ENCODE assay signal across 8 cellular contexts in genomic region chr9:89498845-89499480, GRCh38. TPM values are rescaled to one million over a fixed set of nuclear protein-coding genes. Genes with fewer than 3 reads are reported as not detected.
DNase-seq lines count a peak whose midpoint lies in the region; ATAC-seq and FAIRE-seq lines count a peak whose summit lies in the region.
"Had no signal": no experiment of that assay in that cellular context is flagged by ENCODE, and none has a peak within 500 bp of the region (broad histone marks: within the 10 kb centered on the region; RNA-seq: fewer than 3 reads in every experiment).

No MANE protein-coding gene starts in this region.

- H3K27me3 Mint-ChIP-seq in IgD-negative memory B cell = no peaks in the 10 kb centered on the region

- peaks cover 2% of the 10 kb centered on the region in 2 donors for H3K4me1 ChIP-seq in small intestine (ENCODE audit: control insufficient read depth in 2 of 2, insufficient read depth in 1 of 2, low read depth in 1 of 2, low read length in 1 of 2)

- H3K27ac ChIP-seq in small intestine (ENCODE audit: low read depth in 1 of 2, low read length in 1 of 2) = peak overlapping the region; percentile 24 to 70

- DNase-seq in activated naive CD4-positive, alpha-beta T cell treated with anti-CD3 and anti-CD28 coated beads, Interleukin-2, amount 50 U/mL, for 72 hours (ENCODE audit: low spot score in 2 of 2) = no peak
- DNase-seq in small intestine (peak; percentile 39), SHP77 treated with DMSO at 0.1 percent for 48 hours (lab: John Stamatoyannopoulos, UW) (no peak)

- H3K9me3 ChIP-seq in small intestine (ENCODE audit: control insufficient read depth, low read depth) = no peaks in the 10 kb centered on the region

- peak overlapping the region; percentile 65 to 93 (median 90) for H3K27ac Mint-ChIP-seq in IgD-negative memory B cell
- H3K27ac Mint-ChIP-seq in activated naive CD4-positive, alpha-beta T cell treated with anti-CD3 and anti-CD28 coated beads, Interleukin-2, amount 50 U/mL, for 72 hours = peak overlapping the region; percentile 83 to 87

- H3K4me3 Mint-ChIP-seq in IgD-negative memory B cell = peak overlapping the region; percentile 85 to 93 (median 91)

- H3K9me3 Mint-ChIP-seq in IgD-negative memory B cell = no peaks in the 10 kb centered on the region
- no peaks in the 10 kb centered on the region for H3K9me3 Mint-ChIP-seq in activated naive CD4-positive, alpha-beta T cell treated with anti-CD3 and anti-CD28 coated beads, Interleukin-2, amount 50 U/mL, for 72 hours

- no peaks in the 10 kb centered on the region for H3K36me3 ChIP-seq in small intestine (ENCODE audit: control insufficient read depth in 2 of 2, insufficient read depth in 2 of 2, low read length in 2 of 2)

- FAIRE-seq in small intestine (lab: Jason Lieb, UNC) = no peak
- FAIRE-seq: endothelial cell of umbilical vein had no signal

- WGBS in small intestine, 3 donors = 65 to 87% (median 76%) methylated on average over 7 of the region's 7 CpGs

- no peak overlapping the region for H3K4me3 ChIP-seq in small intestine (ENCODE audit: low read depth in 1 of 2, low read length in 2 of 2)

- H3K4me1 Mint-ChIP-seq in IgD-negative memory B cell = peaks cover 65 to 69% (median 69%) of the 10 kb centered on the region in 3 donors

- peak; percentile 40 for ATAC-seq in GM19035 (IDR thresholded peaks at IDR 0.05; ENCODE audit: unreplicated experiment)
- peak; percentile 27 to 36 for ATAC-seq in activated naive CD4-positive, alpha-beta T cell treated with anti-CD3 and anti-CD28 coated beads, Interleukin-2, amount 50 U/mL, for 72 hours
- ATAC-seq in HG02973 (IDR thresholded peaks at IDR 0.05; ENCODE audit: unreplicated experiment) = no peak
- ATAC-seq in HG03108 (IDR thresholded peaks at IDR 0.05; ENCODE audit: unreplicated experiment) = no peak

- H3K27me3 ChIP-seq in small intestine (ENCODE audit: control insufficient read depth in 2 of 2, insufficient read depth in 2 of 2, low read length in 2 of 2) = no peaks in the 10 kb centered on the region

- H3K36me3 Mint-ChIP-seq in IgD-negative memory B cell = peaks cover 4% of the 10 kb centered on the region
- H3K36me3 Mint-ChIP-seq in activated naive CD4-positive, alpha-beta T cell treated with anti-CD3 and anti-CD28 coated beads, Interleukin-2, amount 50 U/mL, for 72 hours = peaks cover 11 to 30% of the 10 kb centered on the region in 2 donors

RNA-seq across cellular contexts. Expression of gene SEMA4D, which starts 1.1 kb away (rescaled TPM):
- polyA plus RNA-seq in IgD-negative memory B cell (35.3 TPM), small intestine (1 to 10 TPM in 2 of 3 donors, under 1 TPM in 1; 0.67 to 8.8 (median 4.6) TPM)
- 100 to 1,000 TPM; 211 to 278 TPM for total RNA-seq in activated naive CD4-positive, alpha-beta T cell treated with anti-CD3 and anti-CD28 coated beads, Interleukin-2, amount 50 U/mL, for 72 hours

Comparison
In these comparisons a context has a peak if more than half of its experiments do, and no peak if none do; other contexts are left out.
1. ATAC-seq: peak in GM19035 (single experiment) and activated naive CD4-positive, alpha-beta T cell treated with anti-CD3 and anti-CD28 coated beads, Interleukin-2, amount 50 U/mL, for 72 hours (2 of 2); none in HG02973 (single experiment) and HG03108 (single experiment).